In the genomic region with DNA sequence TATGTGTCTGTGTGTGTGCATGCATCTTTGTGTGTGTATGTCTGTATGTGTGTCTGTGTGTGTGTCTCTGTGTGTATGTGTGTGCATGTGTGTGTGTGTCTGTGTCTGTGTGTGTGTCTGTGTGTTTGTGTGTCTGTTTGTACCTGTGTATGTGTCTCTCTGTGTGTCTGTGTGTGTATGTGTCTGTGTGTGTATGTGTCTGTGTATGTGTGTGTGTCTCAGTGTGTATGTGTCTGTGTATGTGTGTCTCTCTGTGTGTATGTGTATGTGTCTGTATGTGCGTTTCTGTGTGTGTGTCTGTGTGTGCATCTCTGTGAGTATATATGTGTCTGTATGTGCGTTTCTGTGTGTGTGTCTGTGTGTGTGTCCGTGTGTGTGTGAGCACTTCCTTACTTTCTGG, we compare ENCODE assay signal across 36 cellular contexts. TPM values are rescaled to one million over a fixed set of nuclear protein-coding genes. Genes with fewer than 3 reads are reported as not detected.
"Had no signal": no experiment of that assay in that cellular context is flagged by ENCODE, and none has a peak within 500 bp of the region (broad histone marks: within the 10 kb centered on the region; RNA-seq: fewer than 3 reads in every experiment).

No MANE protein-coding gene starts in this region.

- H3K4me3 ChIP-seq: colonic mucosa, esophagus muscularis mucosa, heart right ventricle, lung, mucosa of descending colon, neural progenitor cell, ovary, psoas muscle, skin epidermis, spleen, thoracic aorta, tibial nerve, upper lobe of right lung, vagina had no signal

- H3K4me1 ChIP-seq: colonic mucosa, esophagus muscularis mucosa, foreskin keratinocyte, heart right ventricle, psoas muscle, spleen, upper lobe of right lung, vagina had no signal

- DNase-seq: colonic mucosa; effector CD8-positive, alpha-beta T cell; foreskin keratinocyte; glutamatergic neuron; heart right ventricle; hippocampal formation; immature natural killer cell; islet precursor cell; left ventricle myocardium superior; mucosa of descending colon; naive B cell; nucleus accumbens; ovary; posterior cingulate gyrus; psoas muscle; right cardiac atrium; spleen; stimulated activated CD4-positive, alpha-beta T cell treated with anti-CD3 and anti-CD28 coated beads, Interleukin-2, amount 100 ng/mL, for 48 hours; stimulated activated naive B cell treated with anti-CD40 and anti-IgM and Interleukin-4, amounts not matched to agents 10 μg/mL and 1 μg/mL and 100 μg/mL, for 72 hours; upper lobe of right lung had no signal

- ATAC-seq: foreskin keratinocyte; heart right ventricle; left ventricle myocardium superior; mucosa of descending colon; psoas muscle; right cardiac atrium; stimulated activated naive B cell treated with anti-CD40 and anti-IgM and Interleukin-4, amounts not matched to agents 10 μg/mL and 1 μg/mL and 100 μg/mL, for 72 hours; upper lobe of right lung had no signal

- H3K4me2 ChIP-seq: neural progenitor cell had no signal

- H3K4me3 Mint-ChIP-seq: dendritic cell treated with granulocyte-macrophage colony-stimulating factor and Interleukin-4, amounts not matched to agents 40 ng/mL and 50 ng/mL, for 4 days; immature natural killer cell; memory B cell; naive B cell; nephron; neural progenitor cell; stimulated activated naive B cell treated with anti-CD40 and anti-IgM and Interleukin-4, amounts not matched to agents 10 μg/mL and 1 μg/mL and 100 μg/mL, for 72 hours; stimulated activated naive CD8-positive, alpha-beta T cell treated with anti-CD3 and anti-CD28 coated beads, Interleukin-15, Interleukin-2, amounts not matched to agents 100 ng/mL and 50 ng/mL, for 24 hours had no signal

- H3K27me3 ChIP-seq: colonic mucosa, neural progenitor cell, ovary, tibial nerve, vagina had no signal

- H3K9ac ChIP-seq: neural progenitor cell had no signal

- H3K27ac Mint-ChIP-seq: dendritic cell treated with granulocyte-macrophage colony-stimulating factor and Interleukin-4, amounts not matched to agents 40 ng/mL and 50 ng/mL, for 4 days; immature natural killer cell; memory B cell; naive B cell; nephron; neural progenitor cell; stimulated activated naive B cell treated with anti-CD40 and anti-IgM and Interleukin-4, amounts not matched to agents 10 μg/mL and 1 μg/mL and 100 μg/mL, for 72 hours; stimulated activated naive CD8-positive, alpha-beta T cell treated with anti-CD3 and anti-CD28 coated beads, Interleukin-15, Interleukin-2, amounts not matched to agents 100 ng/mL and 50 ng/mL, for 24 hours had no signal

- H3K4me1 Mint-ChIP-seq: immature natural killer cell; memory B cell; naive B cell; nephron; stimulated activated naive B cell treated with anti-CD40 and anti-IgM and Interleukin-4, amounts not matched to agents 10 μg/mL and 1 μg/mL and 100 μg/mL, for 72 hours had no signal

- H3K9me3 ChIP-seq: colonic mucosa, esophagus muscularis mucosa, heart right ventricle, mucosa of descending colon, ovary, psoas muscle, spleen, thoracic aorta, tibial nerve, upper lobe of right lung, vagina had no signal

- FAIRE-seq: endothelial cell of umbilical vein had no signal

- H3K9me3 Mint-ChIP-seq: dendritic cell treated with granulocyte-macrophage colony-stimulating factor and Interleukin-4, amounts not matched to agents 40 ng/mL and 50 ng/mL, for 4 days; immature natural killer cell; memory B cell; naive B cell; nephron; neural progenitor cell; stimulated activated naive B cell treated with anti-CD40 and anti-IgM and Interleukin-4, amounts not matched to agents 10 μg/mL and 1 μg/mL and 100 μg/mL, for 72 hours; stimulated activated naive CD8-positive, alpha-beta T cell treated with anti-CD3 and anti-CD28 coated beads, Interleukin-15, Interleukin-2, amounts not matched to agents 100 ng/mL and 50 ng/mL, for 24 hours had no signal

- H2AFZ ChIP-seq: neural progenitor cell had no signal

- H3K36me3 ChIP-seq: colonic mucosa, esophagus muscularis mucosa, heart right ventricle, neural progenitor cell, ovary, spleen, thoracic aorta, tibial nerve, upper lobe of right lung, vagina had no signal

- H3K27ac ChIP-seq: colonic mucosa, esophagus muscularis mucosa, foreskin keratinocyte, heart right ventricle, neural progenitor cell, ovary, psoas muscle, skin epidermis, spleen, thoracic aorta, tibial nerve, upper lobe of right lung, vagina had no signal

- H3K36me3 Mint-ChIP-seq: immature natural killer cell; memory B cell; naive B cell; neural progenitor cell; stimulated activated naive B cell treated with anti-CD40 and anti-IgM and Interleukin-4, amounts not matched to agents 10 μg/mL and 1 μg/mL and 100 μg/mL, for 72 hours had no signal

RNA-seq across cellular contexts. Expression of a gene that starts 39.6 kb away (rescaled TPM):
- total RNA-seq: fibroblast of lung had no signal
- polyA plus RNA-seq: immature natural killer cell had no signal

RNA-seq across cellular contexts. Expression of a gene that starts 42.6 kb away (rescaled TPM):
- total RNA-seq: chondrocyte, colonic mucosa, endothelial cell of umbilical vein, epithelial cell of proximal tubule, esophagus muscularis mucosa, fibroblast of lung, foreskin keratinocyte, heart right ventricle, left ventricle myocardium superior, lung, mucosa of descending colon, ovary, psoas muscle, renal cortical epithelial cell, right cardiac atrium, spleen, thoracic aorta, tibial nerve, upper lobe of right lung, vagina had no signal
- polyA plus RNA-seq: endothelial cell of umbilical vein, fibroblast of lung, foreskin keratinocyte, heart right ventricle, lung, ovary, psoas muscle, right cardiac atrium, spleen had no signal
